In the genomic region with DNA sequence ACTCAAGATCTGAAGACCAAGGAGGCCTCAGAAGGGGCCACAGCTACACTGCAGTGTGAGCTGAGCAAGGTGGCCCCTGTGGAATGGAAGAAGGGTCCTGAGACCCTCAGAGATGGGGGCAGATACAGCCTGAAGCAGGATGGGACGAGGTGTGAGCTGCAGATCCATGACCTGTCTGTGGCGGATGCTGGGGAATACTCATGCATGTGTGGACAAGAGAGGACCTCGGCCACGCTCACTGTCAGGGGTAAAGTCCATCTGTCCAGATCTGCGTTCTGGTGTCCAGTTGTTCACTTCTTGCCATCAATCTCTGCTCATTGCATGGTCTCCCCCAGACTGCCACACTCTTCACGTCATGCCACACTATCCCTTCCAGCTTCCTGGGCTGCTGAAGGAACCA, we compare ENCODE assay signal across 20 cellular contexts.
DNase-seq lines count a peak whose midpoint lies in the region; ATAC-seq and TF ChIP-seq lines count a peak whose summit lies in the region.
"Had no signal": no experiment of that assay in that cellular context is flagged by ENCODE, and none has a peak within 500 bp of the region (broad histone marks: within the 10 kb centered on the region; RNA-seq: fewer than 3 reads in every experiment).

No MANE protein-coding gene starts in this region.

- no peaks in the 10 kb centered on the region for H3K4me1 ChIP-seq in right atrium auricular region
- H3K4me1 ChIP-seq in lower lobe of right lung, result no peaks in the 10 kb centered on the region
- H3K4me1 ChIP-seq: BE2C had no signal

- intact Hi-C loops in Right ventricle myocardium superior (cut with DNase I) (no loop called here), lower lobe of right lung (cut with DNase I) (no loop called here), sciatic nerve (cut with DNase I) (no loop called here)

- ATAC-seq in Right ventricle myocardium superior (ENCODE audit: poor library complexity) (no peak), lower lobe of right lung (no peak), sciatic nerve (no peak), HG03095 (IDR thresholded peaks at IDR 0.05; ENCODE audit: unreplicated experiment) (no peak)
- ATAC-seq: GM12878, GM23338 had no signal

- H3K9me3 ChIP-seq in right atrium auricular region (peaks cover 0 to 15% of the 10 kb centered on the region in 2 donors), lower lobe of right lung (peaks cover 11% of the 10 kb centered on the region)

- H3K36me3 ChIP-seq in right atrium auricular region (peaks cover 91% of the 10 kb centered on the region), lower lobe of right lung (peaks cover 3% of the 10 kb centered on the region)
- H3K36me3 ChIP-seq: BE2C had no signal

- no peak for TF ChIP-seq CTCF in right atrium auricular region (IDR thresholded peaks at IDR 0.05)
- no peak for TF ChIP-seq CTCF in lower lobe of right lung (IDR thresholded peaks at IDR 0.05)

- H3K4me3 ChIP-seq in right atrium auricular region (no peak overlapping the region), lower lobe of right lung (no peak overlapping the region)
- H3K4me3 ChIP-seq: GM12878, GM23338 had no signal

- H3K27ac ChIP-seq in right atrium auricular region, result no peak overlapping the region
- no peak overlapping the region for H3K27ac ChIP-seq in lower lobe of right lung
- H3K27ac ChIP-seq: HL-60 had no signal

- no peaks in the 10 kb centered on the region for H3K27me3 ChIP-seq in right atrium auricular region
- H3K27me3 ChIP-seq in lower lobe of right lung (ENCODE audit: low read depth), result no peaks in the 10 kb centered on the region
- H3K27me3 ChIP-seq: BE2C had no signal

- DNase-seq in Right ventricle myocardium superior (peak; percentile 30), right atrium auricular region (ENCODE audit: low spot score) (no peak), lower lobe of right lung (peak; percentile 24), sciatic nerve (ENCODE audit: low spot score) (peak; percentile 31)
- no peak for DNase-seq in activated T-cell treated with anti-CD3 and anti-CD28 coated beads, Interleukin-2, amount 50 U/mL, for 48 hours
- DNase-seq: ACHN; BE2C; C1 segment of cervical spinal cord; CD4-positive, CD25-positive, alpha-beta regulatory T cell; CD8-positive, alpha-beta memory T cell; COR-L47; DMS 273 treated with DMSO at 0.1 percent for 48 hours; DMS53; DND-41; EL; HCEC 1CT had no signal

Comparison
In these comparisons a context has a peak if more than half of its experiments do, and no peak if none do; other contexts are left out.
1. DNase-seq: peak in Right ventricle myocardium superior (single experiment), lower lobe of right lung (single experiment) and sciatic nerve (single experiment); none in right atrium auricular region (single experiment) and activated T-cell treated with anti-CD3 and anti-CD28 coated beads, Interleukin-2, amount 50 U/mL, for 48 hours (0 of 2).